15 cellular contexts compared by ENCODE assay signal in the genomic region with DNA sequence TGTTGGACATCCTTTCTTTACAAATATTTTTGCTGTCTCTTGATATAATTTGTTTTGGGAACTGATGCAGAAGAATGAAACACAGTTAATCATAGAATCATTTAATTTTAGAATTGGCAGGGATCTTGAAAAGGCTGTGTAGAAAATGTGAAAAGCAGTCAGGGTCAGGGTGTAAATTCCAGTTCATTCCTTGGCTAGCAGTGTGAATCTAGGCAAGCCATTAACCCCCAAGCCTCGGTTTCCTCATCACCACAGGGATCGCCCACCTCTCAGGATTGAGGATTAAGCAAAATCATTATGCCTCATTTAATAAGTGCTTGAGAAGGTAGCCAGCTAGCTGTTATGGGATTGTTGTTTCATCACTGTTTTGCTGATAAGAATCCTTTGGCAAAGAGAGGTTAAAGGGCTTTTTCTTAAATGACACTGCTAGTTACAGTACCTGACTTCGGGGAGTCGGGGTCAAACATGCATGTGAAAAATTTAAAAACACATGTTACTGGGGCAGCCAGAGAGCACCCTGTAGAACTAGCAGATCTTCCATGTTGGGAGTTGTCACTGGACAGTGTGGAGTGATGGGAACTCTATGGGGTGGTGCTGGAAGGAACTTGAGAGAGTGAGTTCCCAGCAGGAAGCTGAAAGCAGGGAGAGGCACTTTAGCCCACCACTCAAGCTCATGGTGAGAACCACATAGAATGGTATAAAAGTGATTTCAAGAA. TPM values are rescaled to one million over a fixed set of nuclear protein-coding genes. Genes with fewer than 3 reads are reported as not detected.
DNase-seq lines count a peak whose midpoint lies in the region; ATAC-seq, FAIRE-seq and TF ChIP-seq lines count a peak whose summit lies in the region.
"Had no signal": no experiment of that assay in that cellular context is flagged by ENCODE, and none has a peak within 500 bp of the region (broad histone marks: within the 10 kb centered on the region; RNA-seq: fewer than 3 reads in every experiment).

No MANE protein-coding gene starts in this region.

- H3K4me1 ChIP-seq in DOHH2 (ENCODE audit: control insufficient read depth, low read length) (peaks cover 35% of the 10 kb centered on the region), astrocyte (ENCODE audit: insufficient read depth, low read length) (peaks cover 42% of the 10 kb centered on the region)

- 0 out of 2 replicates have a peak, but pooled peaks cover 3% of the 10 kb centered on the region for H3F3A ChIP-seq in DOHH2 (ENCODE audit: control insufficient read depth, insufficient read depth)

- ATAC-seq in GM19397 (IDR thresholded peaks at IDR 0.05; ENCODE audit: unreplicated experiment): no peak
- ATAC-seq in left cardiac atrium: no peak
- no peak for ATAC-seq in HG02642 (IDR thresholded peaks at IDR 0.05; ENCODE audit: poor library complexity, unreplicated experiment)
- ATAC-seq: heart right ventricle had no signal

- no peak overlapping the region for H2AFZ ChIP-seq in astrocyte (ENCODE audit: low read depth, low read length)

- H3K27me3 Mint-ChIP-seq in astrocyte (ENCODE audit: low read depth, unreplicated experiment) (no peaks in the 10 kb centered on the region), nephron (ENCODE audit: low read depth) (no peaks in the 10 kb centered on the region)

- H3K4me3 Mint-ChIP-seq in astrocyte (ENCODE audit: unreplicated experiment): no peak overlapping the region
- no peak overlapping the region for H3K4me3 Mint-ChIP-seq in nephron

- no peaks in the 10 kb centered on the region for H3K9me2 ChIP-seq in DOHH2 (replicated peaks; ENCODE audit: control insufficient read depth, low read length)

- intact Hi-C loops in left cardiac atrium (cut with DNase I): loop anchor here in 1 of 2 donors (10.0 kb wide), 1 partner anchor 204 kb away; the partner anchor contains the start of gene GAPDH

- H3K27me3 ChIP-seq in DOHH2 (ENCODE audit: control insufficient read depth, low read length) (no peaks in the 10 kb centered on the region), astrocyte (ENCODE audit: insufficient read depth, low read length) (no peaks in the 10 kb centered on the region)
- H3K27me3 ChIP-seq: heart right ventricle had no signal

- H3K27ac ChIP-seq in 22Rv1 (peak overlapping the region; percentile 100), DOHH2 (ENCODE audit: low read depth, low read length) (no peak overlapping the region), astrocyte (ENCODE audit: low read depth, low read length) (no peak overlapping the region)

- H3K36me3 Mint-ChIP-seq in astrocyte (ENCODE audit: low read depth, unreplicated experiment): peaks cover 19% of the 10 kb centered on the region
- peaks cover 53% of the 10 kb centered on the region for H3K36me3 Mint-ChIP-seq in nephron (ENCODE audit: low read depth)

- H3K79me2 ChIP-seq in DOHH2 (ENCODE audit: control insufficient read depth, low read length) (peaks cover 21% of the 10 kb centered on the region), astrocyte (ENCODE audit: insufficient read depth, low read length) (peaks cover 42% of the 10 kb centered on the region)

- TF ChIP-seq CTCF in 22Rv1 (IDR thresholded peaks at IDR 0.05) (no peak), DOHH2 (IDR thresholded peaks at IDR 0.05; ENCODE audit: low read depth, low read length, poor library complexity, severe bottlenecking) (no peak), astrocyte (IDR thresholded peaks at IDR 0.05; ENCODE audit: insufficient read depth, low read depth, low read length) (no peak), nephron (IDR thresholded peaks at IDR 0.05; ENCODE audit: unreplicated experiment in 3 of 3) (no peak)

- H3K27ac Mint-ChIP-seq in astrocyte (ENCODE audit: unreplicated experiment): peak overlapping the region; percentile 34
- peak overlapping the region in 2 of 3 experiments; percentile 66 to 72 for H3K27ac Mint-ChIP-seq in nephron

- H3K4me3 ChIP-seq in DOHH2 (ENCODE audit: low read length) (no peak overlapping the region), astrocyte (ENCODE audit: insufficient read depth, low read depth, low read length) (no peak overlapping the region)
- H3K4me3 ChIP-seq: heart right ventricle had no signal

- H3K9ac ChIP-seq in astrocyte (ENCODE audit: low read length): no peak overlapping the region

- FAIRE-seq in astrocyte (lab: Jason Lieb, UNC): no peak

- H3K4me1 Mint-ChIP-seq in astrocyte (ENCODE audit: low read depth, unreplicated experiment) (peaks cover 42% of the 10 kb centered on the region), nephron (peaks cover 48% of the 10 kb centered on the region)

- DNase-seq in astrocyte (ENCODE audit: low read depth) (no peak), GOT3 (lab: John Stamatoyannopoulos, UW) (no peak), left cardiac atrium (no peak)
- DNase-seq: heart right ventricle, NCI-H1417, NCI-H526 treated with DMSO at 0.1 percent for 48 hours had no signal

- H3K9me3 ChIP-seq in DOHH2 (ENCODE audit: control insufficient read depth, insufficient read depth, low read length) (no peaks in the 10 kb centered on the region), astrocyte (ENCODE audit: insufficient read depth, low read depth, low read length) (no peaks in the 10 kb centered on the region)
- H3K9me3 ChIP-seq: heart right ventricle had no signal

- no peaks in the 10 kb centered on the region for H3K9me3 Mint-ChIP-seq in astrocyte (ENCODE audit: unreplicated experiment)
- no peaks in the 10 kb centered on the region for H3K9me3 Mint-ChIP-seq in nephron

- H3K4me2 ChIP-seq in DOHH2 (ENCODE audit: low read length): peak overlapping the region; percentile 40
- no peak overlapping the region for H3K4me2 ChIP-seq in astrocyte (ENCODE audit: low read length)

- peaks cover 75% of the 10 kb centered on the region for H3K36me3 ChIP-seq in DOHH2 (ENCODE audit: control insufficient read depth, low read length)
- peaks cover 48% of the 10 kb centered on the region for H3K36me3 ChIP-seq in astrocyte (ENCODE audit: insufficient read depth, low read length)

- H4K20me1 ChIP-seq in DOHH2 (ENCODE audit: control insufficient read depth, insufficient read depth, low read depth, low read length): no peaks in the 10 kb centered on the region
- peaks cover 60% of the 10 kb centered on the region for H4K20me1 ChIP-seq in astrocyte (ENCODE audit: insufficient read depth, low read length)

RNA-seq across cellular contexts. Expression of gene TNFRSF1A, which starts 10.7 kb away (rescaled TPM):
- total RNA-seq in astrocyte (118 and 128 TPM in 2 replicates), left cardiac atrium (100 to 1,000 TPM in 1 of 2 donors, 10 to 100 TPM in 1; 89.6 to 117 TPM)

RNA-seq across cellular contexts. Expression of gene PLEKHG6, which starts 20.7 kb away (rescaled TPM):
- total RNA-seq in astrocyte (0.72 and 2.5 TPM in 2 replicates), left cardiac atrium (1 to 10 TPM; 5.0 to 6.8 TPM)
- total RNA-seq: HT1080, lung microvascular endothelial cell, pulmonary artery endothelial cell, SK-MEL-5 had no signal

RNA-seq across cellular contexts. Expression of gene SCNN1A, which starts 44.2 kb away (rescaled TPM):
- total RNA-seq in astrocyte (0.94 and 1.3 TPM in 2 replicates), left cardiac atrium (1 to 10 TPM in 1 of 2 donors, under 1 TPM in 1; 0.85 to 3.5 TPM)
- total RNA-seq: SK-MEL-5 had no signal

RNA-seq across cellular contexts. Expression of gene LTBR, which starts 52.8 kb away (rescaled TPM):
- total RNA-seq in astrocyte: 2.8 and 2.9 TPM in 2 replicates
- total RNA-seq in left cardiac atrium: 10 to 100 TPM; 40.4 to 66.6 TPM
